Comparison of ENCODE assay signal across 1 cellular context in the genomic region with DNA sequence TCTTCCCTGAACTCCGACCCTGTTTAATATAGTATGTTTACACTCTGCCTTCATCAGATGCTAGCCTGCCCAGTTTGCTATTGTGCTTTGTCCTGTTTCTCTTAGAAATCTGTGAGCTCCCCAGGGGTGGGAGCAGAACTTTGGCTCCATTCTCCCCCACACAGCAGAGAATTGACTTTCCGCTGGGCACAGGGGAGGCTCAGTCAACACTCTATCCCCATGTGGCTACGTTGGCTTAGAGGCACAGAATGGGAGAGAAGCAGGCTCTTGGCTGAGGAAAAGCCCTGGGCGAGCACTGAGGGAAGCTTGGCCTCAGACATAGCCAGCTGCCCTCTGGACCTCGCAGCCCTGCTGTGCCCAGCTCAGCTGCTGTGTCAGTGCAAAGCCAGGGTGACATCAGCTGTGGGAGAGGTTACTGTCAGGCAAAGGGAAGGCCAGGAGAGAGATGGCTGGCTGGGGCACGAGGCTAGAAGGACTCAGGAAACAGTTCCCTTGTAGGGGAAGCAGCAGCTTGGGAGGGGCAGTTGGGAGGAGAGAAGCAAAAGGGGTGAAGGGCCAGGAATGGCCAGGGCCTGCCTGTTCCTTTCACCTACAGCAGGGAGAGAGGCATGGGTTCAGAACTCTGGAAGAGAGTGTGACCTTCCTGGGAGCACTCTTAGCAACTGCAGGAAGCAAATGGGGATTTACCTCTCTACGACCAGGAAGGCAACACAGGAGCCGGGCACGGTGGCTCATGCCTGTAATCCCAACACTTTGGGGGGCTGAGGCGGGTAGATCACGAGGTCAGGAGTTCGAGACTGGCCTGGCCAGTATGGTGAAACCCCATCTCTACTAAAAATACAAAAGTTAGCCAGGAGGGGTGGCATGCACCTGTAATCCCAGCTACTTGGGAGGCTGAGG.
A peak's percentile ranks its signal among the peaks of the same experiment; 100 is the strongest.
TF ChIP-seq lines count a peak whose summit lies in the region.

No MANE protein-coding gene starts in this region.

TF ChIP-seq in HepG2, 621 proteins besides CTCF, POLR2A, EP300 and RAD21 (continued from another document and continues in another):
- TF ChIP-seq, protein P1, sequence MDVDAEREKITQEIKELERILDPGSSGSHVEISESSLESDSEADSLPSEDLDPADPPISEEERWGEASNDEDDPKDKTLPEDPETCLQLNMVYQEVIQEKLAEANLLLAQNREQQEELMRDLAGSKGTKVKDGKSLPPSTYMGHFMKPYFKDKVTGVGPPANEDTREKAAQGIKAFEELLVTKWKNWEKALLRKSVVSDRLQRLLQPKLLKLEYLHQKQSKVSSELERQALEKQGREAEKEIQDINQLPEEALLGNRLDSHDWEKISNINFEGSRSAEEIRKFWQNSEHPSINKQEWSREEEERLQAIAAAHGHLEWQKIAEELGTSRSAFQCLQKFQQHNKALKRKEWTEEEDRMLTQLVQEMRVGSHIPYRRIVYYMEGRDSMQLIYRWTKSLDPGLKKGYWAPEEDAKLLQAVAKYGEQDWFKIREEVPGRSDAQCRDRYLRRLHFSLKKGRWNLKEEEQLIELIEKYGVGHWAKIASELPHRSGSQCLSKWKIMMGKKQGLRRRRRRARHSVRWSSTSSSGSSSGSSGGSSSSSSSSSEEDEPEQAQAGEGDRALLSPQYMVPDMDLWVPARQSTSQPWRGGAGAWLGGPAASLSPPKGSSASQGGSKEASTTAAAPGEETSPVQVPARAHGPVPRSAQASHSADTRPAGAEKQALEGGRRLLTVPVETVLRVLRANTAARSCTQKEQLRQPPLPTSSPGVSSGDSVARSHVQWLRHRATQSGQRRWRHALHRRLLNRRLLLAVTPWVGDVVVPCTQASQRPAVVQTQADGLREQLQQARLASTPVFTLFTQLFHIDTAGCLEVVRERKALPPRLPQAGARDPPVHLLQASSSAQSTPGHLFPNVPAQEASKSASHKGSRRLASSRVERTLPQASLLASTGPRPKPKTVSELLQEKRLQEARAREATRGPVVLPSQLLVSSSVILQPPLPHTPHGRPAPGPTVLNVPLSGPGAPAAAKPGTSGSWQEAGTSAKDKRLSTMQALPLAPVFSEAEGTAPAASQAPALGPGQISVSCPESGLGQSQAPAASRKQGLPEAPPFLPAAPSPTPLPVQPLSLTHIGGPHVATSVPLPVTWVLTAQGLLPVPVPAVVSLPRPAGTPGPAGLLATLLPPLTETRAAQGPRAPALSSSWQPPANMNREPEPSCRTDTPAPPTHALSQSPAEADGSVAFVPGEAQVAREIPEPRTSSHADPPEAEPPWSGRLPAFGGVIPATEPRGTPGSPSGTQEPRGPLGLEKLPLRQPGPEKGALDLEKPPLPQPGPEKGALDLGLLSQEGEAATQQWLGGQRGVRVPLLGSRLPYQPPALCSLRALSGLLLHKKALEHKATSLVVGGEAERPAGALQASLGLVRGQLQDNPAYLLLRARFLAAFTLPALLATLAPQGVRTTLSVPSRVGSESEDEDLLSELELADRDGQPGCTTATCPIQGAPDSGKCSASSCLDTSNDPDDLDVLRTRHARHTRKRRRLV (CRISPR knock-in tag; IDR thresholded peaks at IDR 0.05), result peak; percentile 11; the same call in 1 of the 2 replicates
- TF ChIP-seq TP53 (CRISPR knock-in tag; conservative IDR thresholded peaks at IDR 0.05) (0 out of 2 replicates have a peak, but pooled peaks have one; percentile 48), MEIS2 (CRISPR knock-in tag; IDR thresholded peaks at IDR 0.05) (0 out of 2 replicates have a peak, but pooled peaks have one; percentile 50), ZNF432 (CRISPR knock-in tag; IDR thresholded peaks at IDR 0.05; ENCODE audit: borderline replicate concordance) (no peak), ZNF557 (CRISPR knock-in tag; IDR thresholded peaks at IDR 0.05) (no peak), ZFP41 (CRISPR knock-in tag; IDR thresholded peaks at IDR 0.05; ENCODE audit: borderline replicate concordance) (no peak), ZNF232 (CRISPR knock-in tag; IDR thresholded peaks at IDR 0.05; ENCODE audit: borderline replicate concordance) (0 out of 2 replicates have a peak, but pooled peaks have one; percentile 52), ZNF609 (CRISPR knock-in tag; IDR thresholded peaks at IDR 0.05; ENCODE audit: borderline replicate concordance) (peak; percentile 34; the same call in 1 of the 2 replicates), FOXK1 (CRISPR knock-in tag; IDR thresholded peaks at IDR 0.05; ENCODE audit: borderline replicate concordance, low read depth) (peak; percentile 10; the same call in 1 of the 2 replicates), ZNF703 (CRISPR knock-in tag; IDR thresholded peaks at IDR 0.05; ENCODE audit: borderline replicate concordance) (no peak), SOX13 (IDR thresholded peaks at IDR 0.05) (peak; percentile 76), SOX13 (CRISPR knock-in tag; conservative IDR thresholded peaks at IDR 0.05 in 1 of 2, IDR thresholded peaks at IDR 0.05 in 1 of 2) (peak in 1 of 2 experiments; percentile 85; a peak in 2 of 4 replicates), ZBTB7B (CRISPR knock-in tag; IDR thresholded peaks at IDR 0.05) (0 out of 2 replicates have a peak, but pooled peaks have one; percentile 68), ZBTB25 (CRISPR knock-in tag; IDR thresholded peaks at IDR 0.05) (no peak), ZNF768 (CRISPR knock-in tag; IDR thresholded peaks at IDR 0.05) (peak; percentile 55; the same call in 1 of the 2 replicates), ZNF510 (CRISPR knock-in tag; IDR thresholded peaks at IDR 0.05; ENCODE audit: low read depth) (no peak), ZNF879 (CRISPR knock-in tag; IDR thresholded peaks at IDR 0.05) (0 out of 2 replicates have a peak, but pooled peaks have one; percentile 6), GFI1 (CRISPR knock-in tag; IDR thresholded peaks at IDR 0.05; ENCODE audit: borderline replicate concordance) (no peak; the same call in 1 of the 2 replicates), TBX2 (CRISPR knock-in tag; IDR thresholded peaks at IDR 0.05; ENCODE audit: borderline replicate concordance) (peak; percentile 60), DPF2 (CRISPR knock-in tag; IDR thresholded peaks at IDR 0.05; ENCODE audit: borderline replicate concordance, low read depth) (no peak), HDAC2 (CRISPR knock-in tag; IDR thresholded peaks at IDR 0.05) (no peak), ATF7-NPFF (CRISPR knock-in tag; IDR thresholded peaks at IDR 0.05; ENCODE audit: low read depth) (0 out of 2 replicates have a peak, but pooled peaks have one; percentile 63), ZNF775 (CRISPR knock-in tag; IDR thresholded peaks at IDR 0.05; ENCODE audit: borderline replicate concordance) (no peak; the same call in 1 of the 2 replicates), ZFY (CRISPR knock-in tag; IDR thresholded peaks at IDR 0.05) (peak; percentile 29), ZNF704 (CRISPR knock-in tag; IDR thresholded peaks at IDR 0.05; ENCODE audit: borderline replicate concordance) (0 out of 2 replicates have a peak, but pooled peaks have one; percentile 64), SMAD9 (CRISPR knock-in tag; IDR thresholded peaks at IDR 0.05) (no peak), THAP7 (CRISPR knock-in tag; IDR thresholded peaks at IDR 0.05) (no peak), DDIT3 (CRISPR knock-in tag; IDR thresholded peaks at IDR 0.05) (no peak), NFYC (CRISPR knock-in tag; IDR thresholded peaks at IDR 0.05) (no peak; the same call in 1 of the 2 replicates), MXD4 (CRISPR knock-in tag; IDR thresholded peaks at IDR 0.05) (0 out of 2 replicates have a peak, but pooled peaks have one; percentile 3), BCL6 (CRISPR knock-in tag; IDR thresholded peaks at IDR 0.05) (0 out of 2 replicates have a peak, but pooled peaks have one; percentile 34), MYC (CRISPR knock-in tag; IDR thresholded peaks at IDR 0.05; ENCODE audit: borderline replicate concordance) (peak; percentile 63; the same call in 1 of the 2 replicates)
- TF ChIP-seq, protein P2, sequence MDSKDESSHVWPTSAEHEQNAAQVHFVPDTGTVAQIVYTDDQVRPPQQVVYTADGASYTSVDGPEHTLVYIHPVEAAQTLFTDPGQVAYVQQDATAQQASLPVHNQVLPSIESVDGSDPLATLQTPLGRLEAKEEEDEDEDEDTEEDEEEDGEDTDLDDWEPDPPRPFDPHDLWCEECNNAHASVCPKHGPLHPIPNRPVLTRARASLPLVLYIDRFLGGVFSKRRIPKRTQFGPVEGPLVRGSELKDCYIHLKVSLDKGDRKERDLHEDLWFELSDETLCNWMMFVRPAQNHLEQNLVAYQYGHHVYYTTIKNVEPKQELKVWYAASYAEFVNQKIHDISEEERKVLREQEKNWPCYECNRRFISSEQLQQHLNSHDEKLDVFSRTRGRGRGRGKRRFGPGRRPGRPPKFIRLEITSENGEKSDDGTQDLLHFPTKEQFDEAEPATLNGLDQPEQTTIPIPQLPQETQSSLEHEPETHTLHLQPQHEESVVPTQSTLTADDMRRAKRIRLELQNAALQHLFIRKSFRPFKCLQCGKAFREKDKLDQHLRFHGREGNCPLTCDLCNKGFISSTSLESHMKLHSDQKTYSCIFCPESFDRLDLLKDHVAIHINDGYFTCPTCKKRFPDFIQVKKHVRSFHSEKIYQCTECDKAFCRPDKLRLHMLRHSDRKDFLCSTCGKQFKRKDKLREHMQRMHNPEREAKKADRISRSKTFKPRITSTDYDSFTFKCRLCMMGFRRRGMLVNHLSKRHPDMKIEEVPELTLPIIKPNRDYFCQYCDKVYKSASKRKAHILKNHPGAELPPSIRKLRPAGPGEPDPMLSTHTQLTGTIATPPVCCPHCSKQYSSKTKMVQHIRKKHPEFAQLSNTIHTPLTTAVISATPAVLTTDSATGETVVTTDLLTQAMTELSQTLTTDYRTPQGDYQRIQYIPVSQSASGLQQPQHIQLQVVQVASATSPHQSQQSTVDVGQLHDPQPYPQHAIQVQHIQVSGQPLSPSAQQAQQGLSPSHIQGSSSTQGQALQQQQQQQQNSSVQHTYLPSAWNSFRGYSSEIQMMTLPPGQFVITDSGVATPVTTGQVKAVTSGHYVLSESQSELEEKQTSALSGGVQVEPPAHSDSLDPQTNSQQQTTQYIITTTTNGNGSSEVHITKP (CRISPR knock-in tag; IDR thresholded peaks at IDR 0.05; ENCODE audit: low read depth), result peak; percentile 69; the same call in 1 of the 2 replicates
- TF ChIP-seq, protein P3, sequence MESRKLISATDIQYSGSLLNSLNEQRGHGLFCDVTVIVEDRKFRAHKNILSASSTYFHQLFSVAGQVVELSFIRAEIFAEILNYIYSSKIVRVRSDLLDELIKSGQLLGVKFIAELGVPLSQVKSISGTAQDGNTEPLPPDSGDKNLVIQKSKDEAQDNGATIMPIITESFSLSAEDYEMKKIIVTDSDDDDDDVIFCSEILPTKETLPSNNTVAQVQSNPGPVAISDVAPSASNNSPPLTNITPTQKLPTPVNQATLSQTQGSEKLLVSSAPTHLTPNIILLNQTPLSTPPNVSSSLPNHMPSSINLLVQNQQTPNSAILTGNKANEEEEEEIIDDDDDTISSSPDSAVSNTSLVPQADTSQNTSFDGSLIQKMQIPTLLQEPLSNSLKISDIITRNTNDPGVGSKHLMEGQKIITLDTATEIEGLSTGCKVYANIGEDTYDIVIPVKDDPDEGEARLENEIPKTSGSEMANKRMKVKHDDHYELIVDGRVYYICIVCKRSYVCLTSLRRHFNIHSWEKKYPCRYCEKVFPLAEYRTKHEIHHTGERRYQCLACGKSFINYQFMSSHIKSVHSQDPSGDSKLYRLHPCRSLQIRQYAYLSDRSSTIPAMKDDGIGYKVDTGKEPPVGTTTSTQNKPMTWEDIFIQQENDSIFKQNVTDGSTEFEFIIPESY (CRISPR knock-in tag; IDR thresholded peaks at IDR 0.05), result no peak
